In the genomic region with DNA sequence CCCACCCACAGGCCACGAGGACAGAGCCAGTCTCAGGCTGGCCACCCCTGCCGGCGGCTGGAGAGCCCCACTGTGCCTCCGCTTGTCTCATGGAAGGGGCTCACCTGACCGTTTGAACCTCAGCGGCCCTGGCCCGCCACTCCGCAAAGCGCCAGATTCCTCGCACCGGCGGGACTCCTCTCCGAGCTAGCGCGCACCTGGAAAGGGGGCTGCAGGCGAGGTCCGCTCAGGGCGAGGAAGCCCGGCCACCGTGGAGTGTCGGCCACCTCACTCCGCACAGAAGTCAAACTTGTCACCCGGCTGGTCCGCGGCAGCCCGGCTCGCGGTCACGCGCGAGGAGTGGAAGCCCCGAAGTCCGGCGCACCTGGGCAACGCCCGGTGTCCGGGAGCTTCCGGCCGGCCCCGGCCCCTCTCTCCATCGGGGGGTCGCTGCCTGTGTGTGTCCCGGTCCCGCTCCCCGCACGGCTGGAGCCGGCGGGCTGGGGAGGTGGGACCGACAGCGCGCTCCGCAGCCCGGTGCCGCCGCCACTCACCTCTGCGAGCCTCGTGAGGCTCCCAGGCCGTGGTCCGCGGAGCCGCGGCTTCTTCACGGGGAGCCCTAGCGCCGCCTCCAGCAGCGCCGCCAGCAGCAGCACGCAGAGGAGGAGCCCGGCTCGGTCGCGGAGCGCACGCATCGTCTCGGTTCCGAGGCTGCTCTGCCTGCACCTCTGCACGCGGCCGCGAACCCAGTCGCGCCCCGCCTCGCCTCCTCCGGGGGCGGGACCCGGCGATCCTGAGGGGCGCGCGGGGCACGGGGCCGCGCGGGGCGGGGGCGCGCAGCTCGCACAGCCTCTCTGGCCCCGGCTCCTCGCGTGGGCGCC, we compare ENCODE assay signal across 8 cellular contexts. TPM values are rescaled to one million over a fixed set of nuclear protein-coding genes. Genes with fewer than 3 reads are reported as not detected.
DNase-seq lines count a peak whose midpoint lies in the region; ATAC-seq and TF ChIP-seq lines count a peak whose summit lies in the region.

Gene ISM2, minus strand, starts transcription at position 697 of the 860 bp plus-strand sequence. Its CDS starts 23 bp downstream, at position 674.

- no peaks in the 10 kb centered on the region for H3K36me3 ChIP-seq in BLaER1

- TF ChIP-seq CTCF in HL-60 (IDR thresholded peaks at IDR 0.05; ENCODE audit: insufficient read depth, low read length), result no peak

- peaks cover 33% of the 10 kb centered on the region for H3K4me1 ChIP-seq in BLaER1

- H3K9me3 ChIP-seq in BLaER1, result peaks cover 4% of the 10 kb centered on the region

- DNase-seq in HL-60 (ENCODE audit: low read depth in 1 of 2, low spot score in 1 of 2) (peak in 1 of 2 experiments; percentile 3), T-helper 9 cell (peak; percentile 6), caudate nucleus (lab: John Stamatoyannopoulos, UW) (peak in 36 of 61 donors; percentile 6 to 63 (median 29)), left lobe of liver (ENCODE audit: low spot score) (peak; percentile 46), GOT3 (lab: John Stamatoyannopoulos, UW) (no peak)
- peak; percentile 54 for DNase-seq in stimulated activated CD4-positive, alpha-beta T cell treated with anti-CD3 and anti-CD28 coated beads, Interleukin-4, amount 100 ng/mL, for 1 hour

- H3K9ac ChIP-seq in BLaER1, result peak within 1 kb of the TSS; percentile 38; the same call in 1 of the 2 replicates

- H3K27ac ChIP-seq in BLaER1 (no peak within 1 kb of the TSS), HL-60 (replicated peaks) (no peak within 1 kb of the TSS), caudate nucleus (ENCODE audit: low read depth, low read length) (no peak within 1 kb of the TSS)

- H3K4me2 ChIP-seq in BLaER1, result peak within 1 kb of the TSS; percentile 98

- H3K4me3 ChIP-seq in BLaER1, result peak within 1 kb of the TSS; percentile 69
- H3K4me3 ChIP-seq in HL-60 (replicated peaks; ENCODE audit: insufficient read depth, low read length), result peak within 1 kb of the TSS; percentile 32

- ATAC-seq in GM19328 (IDR thresholded peaks at IDR 0.05; ENCODE audit: unreplicated experiment), result peak; percentile 62
- ATAC-seq in left lobe of liver, result peak; percentile 87

- H3K27me3 ChIP-seq in BLaER1, result peaks cover 48% of the 10 kb centered on the region
- no peaks in the 10 kb centered on the region for H3K27me3 ChIP-seq in HL-60 (ENCODE audit: insufficient read depth, poor library complexity, severe bottlenecking)

- peaks cover 19% of the 10 kb centered on the region for H4K20me1 ChIP-seq in BLaER1

RNA-seq across cellular contexts. Expression of gene ISM2, which starts in this region (rescaled TPM):
- total RNA-seq in left lobe of liver, result not detected

Comparison
In these comparisons a context has a peak if more than half of its experiments do, and no peak if none do; other contexts are left out.
1. Peak in DNase-seq and ATAC-seq in left lobe of liver; RNA of the gene not detected or under 1 TPM.